Comparison of ENCODE assay signal across 1 cellular context in the genomic region with DNA sequence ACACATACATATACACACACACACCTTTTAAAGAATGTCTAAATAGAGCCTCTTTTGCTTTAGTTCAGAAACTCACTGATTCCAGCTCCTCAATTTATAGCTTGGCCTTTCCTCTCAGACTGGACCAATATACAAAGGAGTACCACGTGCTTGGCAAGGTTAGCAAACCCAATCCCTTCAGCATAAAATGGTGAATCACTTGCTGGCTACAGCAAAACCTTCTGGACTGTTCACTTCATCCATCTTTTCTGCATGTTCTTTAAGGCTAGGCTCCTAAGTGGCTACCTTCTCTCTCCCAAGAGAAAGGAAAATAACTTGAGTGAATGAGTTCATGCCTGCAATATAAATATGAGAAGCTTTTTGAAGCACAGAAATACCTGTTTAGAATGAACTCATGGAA.
TF ChIP-seq lines count a peak whose summit lies in the region.

No MANE protein-coding gene starts in this region.

TF ChIP-seq in IMR-90, 13 proteins besides CTCF, POLR2A, EP300 and RAD21 (continued from another document):
- TF ChIP-seq, protein P1, sequence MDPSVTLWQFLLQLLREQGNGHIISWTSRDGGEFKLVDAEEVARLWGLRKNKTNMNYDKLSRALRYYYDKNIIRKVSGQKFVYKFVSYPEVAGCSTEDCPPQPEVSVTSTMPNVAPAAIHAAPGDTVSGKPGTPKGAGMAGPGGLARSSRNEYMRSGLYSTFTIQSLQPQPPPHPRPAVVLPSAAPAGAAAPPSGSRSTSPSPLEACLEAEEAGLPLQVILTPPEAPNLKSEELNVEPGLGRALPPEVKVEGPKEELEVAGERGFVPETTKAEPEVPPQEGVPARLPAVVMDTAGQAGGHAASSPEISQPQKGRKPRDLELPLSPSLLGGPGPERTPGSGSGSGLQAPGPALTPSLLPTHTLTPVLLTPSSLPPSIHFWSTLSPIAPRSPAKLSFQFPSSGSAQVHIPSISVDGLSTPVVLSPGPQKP (IDR thresholded peaks at IDR 0.05; ENCODE audit: borderline replicate concordance, low read depth, low read length): no peak
- TF ChIP-seq CEBPB (IDR thresholded peaks at IDR 0.05; ENCODE audit: low read depth, low read length) (no peak), MAZ (IDR thresholded peaks at IDR 0.05; ENCODE audit: borderline replicate concordance, low read depth, low read length) (no peak)
TF ChIP-seq in IMR-90: peak in this region for 0.
